ENCODE assay signal across 13 cellular contexts in genomic region chr2:85756822-85757435, GRCh38. TPM values are rescaled to one million over a fixed set of nuclear protein-coding genes. Genes with fewer than 3 reads are reported as not detected.
A peak's percentile ranks its signal among the peaks of the same experiment; 100 is the strongest.
DNase-seq lines count a peak whose midpoint lies in the region; ATAC-seq, FAIRE-seq and TF ChIP-seq lines count a peak whose summit lies in the region.
"Had no signal": no experiment of that assay in that cellular context is flagged by ENCODE, and none has a peak within 500 bp of the region (broad histone marks: within the 10 kb centered on the region; RNA-seq: fewer than 3 reads in every experiment).

No MANE protein-coding gene starts in this region.

- peak overlapping the region; percentile 39; the same call in 1 of the 2 replicates for H2BK12ac ChIP-seq in H1 (ENCODE audit: low read depth, low read length)

- H3K36me3 ChIP-seq in H1 (ENCODE audit: control insufficient read depth in 2 of 4, insufficient read depth in 4 of 4, low read length in 3 of 4) (no peaks in the 10 kb centered on the region), upper lobe of left lung (peaks cover 0 to 40% (median 11%) of the 10 kb centered on the region in 4 donors)
- no peaks in the 10 kb centered on the region for H3K36me3 ChIP-seq in naive thymus-derived CD4-positive, alpha-beta T cell (ENCODE audit: control insufficient read depth in 2 of 3, insufficient read depth in 3 of 3, low read length in 3 of 3)

- no peak overlapping the region for H3K23ac ChIP-seq in H1 (ENCODE audit: insufficient read length)

- H4K5ac ChIP-seq in H1 (ENCODE audit: insufficient read length, low read depth, low read length), result no peak overlapping the region

- H3K36me3 Mint-ChIP-seq in naive thymus-derived CD4-positive, alpha-beta T cell, result no peaks in the 10 kb centered on the region
- H3K36me3 Mint-ChIP-seq: stimulated activated effector memory CD8-positive, alpha-beta T cell treated with anti-CD3 and anti-CD28 coated beads, Interleukin-12 subunit alpha, Interleukin-12 subunit beta, amount 100 ng/mL, for 72 hours had no signal

- no peak overlapping the region for H4K91ac ChIP-seq in H1 (replicated peaks; ENCODE audit: insufficient read length, low read length)

- no peak overlapping the region for H2BK120ac ChIP-seq in H1 (replicated peaks; ENCODE audit: low read depth, low read length)

- H3K4me3 ChIP-seq in H1 (ENCODE audit: extremely low read depth in 1 of 4, insufficient read depth in 2 of 4, low read depth in 3 of 4, low read length in 4 of 4), result no peak overlapping the region
- H3K4me3 ChIP-seq in naive thymus-derived CD4-positive, alpha-beta T cell (ENCODE audit: low read length), result no peak overlapping the region
- peak overlapping the region; percentile 10 to 95 (median 78) for H3K4me3 ChIP-seq in upper lobe of left lung

- no peak for TF ChIP-seq EP300 in H1 (IDR thresholded peaks at IDR 0.05; ENCODE audit: borderline replicate concordance in 1 of 2, low read depth in 2 of 2, low read length in 2 of 2)
- no peak for TF ChIP-seq EP300 in upper lobe of left lung (IDR thresholded peaks at IDR 0.05)

- peak; percentile 10 for DNase-seq in DMS79 treated with DMSO at 0.1 percent for 48 hours (lab: John Stamatoyannopoulos, UW)
- no peak for DNase-seq in DMS79 (lab: John Stamatoyannopoulos, UW)
- DNase-seq in H1 (ENCODE audit: low read depth in 1 of 2, low spot score in 2 of 2), result no peak
- DNase-seq in naive thymus-derived CD4-positive, alpha-beta T cell, result no peak
- peak in 1 of 2 donors; percentile 69 for DNase-seq in upper lobe of left lung
- no peak for DNase-seq in GM10248 (ENCODE audit: extremely low spot score)
- no peak for DNase-seq in NCI-H1694 (lab: John Stamatoyannopoulos, UW)
- DNase-seq in GM19240 (ENCODE audit: insufficient read length, low spot score), result no peak
- DNase-seq: DND-41, endodermal cell, KG1 had no signal

- H3K18ac ChIP-seq in H1 (ENCODE audit: extremely low read depth, low read length), result no peak overlapping the region

- H2AFZ ChIP-seq in H1 (ENCODE audit: low read length), result no peak overlapping the region

- H3K4me1 ChIP-seq in H1 (replicated peaks in 1 of 4; ENCODE audit: control insufficient read depth in 3 of 4, insufficient read depth in 4 of 4, low read length in 3 of 4) (peaks cover 0 to 10% (median 8%) of the 10 kb centered on the region in 4 experiments; a peak in 5 of 7 replicates), upper lobe of left lung (peaks cover 64 to 99% (median 73%) of the 10 kb centered on the region in 4 donors)
- peaks cover 9 to 13% of the 10 kb centered on the region in 2 donors for H3K4me1 ChIP-seq in naive thymus-derived CD4-positive, alpha-beta T cell (ENCODE audit: control insufficient read depth in 2 of 2, insufficient read depth in 2 of 2, low read length in 2 of 2)

- no peak overlapping the region for H3K4ac ChIP-seq in H1 (replicated peaks; ENCODE audit: insufficient read length, low read depth, low read length)

- no peak for ATAC-seq in naive thymus-derived CD4-positive, alpha-beta T cell
- ATAC-seq in upper lobe of left lung (ENCODE audit: low FRiP score in 2 of 2), result peak in 1 of 2 donors; percentile 7
- ATAC-seq: stimulated activated effector memory CD8-positive, alpha-beta T cell treated with anti-CD3 and anti-CD28 coated beads, Interleukin-12 subunit alpha, Interleukin-12 subunit beta, amount 100 ng/mL, for 72 hours had no signal

- H4K8ac ChIP-seq in H1 (ENCODE audit: extremely low read depth, insufficient read depth, low read length), result no peak overlapping the region

- no peak overlapping the region for H3K27ac ChIP-seq in H1 (ENCODE audit: low read depth, low read length)
- H3K27ac ChIP-seq in naive thymus-derived CD4-positive, alpha-beta T cell (ENCODE audit: low read depth, low read length), result no peak overlapping the region
- H3K27ac ChIP-seq in upper lobe of left lung, result peak overlapping the region; percentile 82 to 98 (median 91)

- H3K9me3 ChIP-seq in H1 (ENCODE audit: insufficient read depth in 2 of 2, low read depth in 1 of 2, low read length in 1 of 2) (no peaks in the 10 kb centered on the region), upper lobe of left lung (no peaks in the 10 kb centered on the region)
- no peaks in the 10 kb centered on the region for H3K9me3 ChIP-seq in naive thymus-derived CD4-positive, alpha-beta T cell (ENCODE audit: control insufficient read depth in 2 of 3, low read length in 3 of 3)

- no peak overlapping the region for H3K4me2 ChIP-seq in H1 (ENCODE audit: insufficient read depth in 1 of 2, low read depth in 2 of 2, low read length in 2 of 2)

- no peak overlapping the region for H3K9ac ChIP-seq in H1 (replicated peaks in 1 of 4; ENCODE audit: extremely low read depth in 1 of 4, low read depth in 3 of 4, low read length in 3 of 4)

- H3K9me3 Mint-ChIP-seq in naive thymus-derived CD4-positive, alpha-beta T cell, result no peaks in the 10 kb centered on the region
- H3K9me3 Mint-ChIP-seq: endodermal cell; stimulated activated effector memory CD8-positive, alpha-beta T cell treated with anti-CD3 and anti-CD28 coated beads, Interleukin-12 subunit alpha, Interleukin-12 subunit beta, amount 100 ng/mL, for 72 hours had no signal

- no peak for TF ChIP-seq RAD21 in H1 (IDR thresholded peaks at IDR 0.05 in 1 of 2, conservative IDR thresholded peaks at IDR 0.05 in 1 of 2; ENCODE audit: low read depth in 2 of 2, low read length in 2 of 2)

- H3K79me2 ChIP-seq in H1 (ENCODE audit: control insufficient read depth in 1 of 2, insufficient read depth in 2 of 2, low read length in 2 of 2), result no peaks in the 10 kb centered on the region

- peaks cover 0 to 14% of the 10 kb centered on the region in 2 experiments for H4K20me1 ChIP-seq in H1 (replicated peaks in 1 of 2; ENCODE audit: control insufficient read depth in 1 of 2, insufficient read depth in 2 of 2, low read length in 2 of 2)

- H3K23me2 ChIP-seq in H1 (ENCODE audit: low read depth, low read length), result peaks cover 18% of the 10 kb centered on the region

- H2BK5ac ChIP-seq in H1 (ENCODE audit: low read depth, low read length), result no peak overlapping the region

- TF ChIP-seq CTCF in H1 (IDR thresholded peaks at IDR 0.05; ENCODE audit: control extremely low read depth in 1 of 3, insufficient read depth in 1 of 3, low read depth in 1 of 3, low read length in 3 of 3) (no peak), upper lobe of left lung (IDR thresholded peaks at IDR 0.05) (no peak), GM10248 (IDR thresholded peaks at IDR 0.05; ENCODE audit: control extremely low read depth, extremely low read depth, low read depth, missing control alignments) (no peak)

- FAIRE-seq in H1 (lab: Jason Lieb, UNC), result no peak
- FAIRE-seq: A204.1 had no signal

- no peak overlapping the region for H2BK15ac ChIP-seq in H1 (ENCODE audit: low read length)

- H3K27me3 ChIP-seq in H1 (replicated peaks in 1 of 4; ENCODE audit: control insufficient read depth in 3 of 4, extremely low read depth in 1 of 4, insufficient read depth in 3 of 4, low read length in 3 of 4) (peaks cover 36 to 56% (median 49%) of the 10 kb centered on the region in 4 experiments), upper lobe of left lung (peaks cover 0 to 13% (median 0%) of the 10 kb centered on the region in 4 donors)
- peaks cover 7 to 10% of the 10 kb centered on the region in 2 donors for H3K27me3 ChIP-seq in naive thymus-derived CD4-positive, alpha-beta T cell (ENCODE audit: control insufficient read depth in 2 of 2, insufficient read depth in 2 of 2, low read length in 2 of 2)

- POLR2A ChIA-PET in H1 (lab: Charles Lee; ENCODE audit: partially characterized antibody), result interaction anchor here (1.3 to 1.8 kb wide), 2 partner anchors 12 to 17 kb away, joined by 4 to 5 read pairs; no protein-coding TSS in a partner anchor
- POLR2A ChIA-PET in naive thymus-derived CD4-positive, alpha-beta T cell (lab: Charles Lee), result no interaction called here
- POLR2A ChIA-PET in GM10248 (lab: Yijun Ruan, JAX), result no interaction called here

- H3K4me1 Mint-ChIP-seq in naive thymus-derived CD4-positive, alpha-beta T cell, result peaks cover 5 to 19% (median 13%) of the 10 kb centered on the region in 7 donors

- no peaks in the 10 kb centered on the region for H3K79me1 ChIP-seq in H1 (ENCODE audit: low read depth, low read length)

- H3K4me3 Mint-ChIP-seq in naive thymus-derived CD4-positive, alpha-beta T cell, result peak overlapping the region in 6 of 10 donors; percentile 7 to 45 (median 14)
- H3K4me3 Mint-ChIP-seq: endodermal cell; stimulated activated effector memory CD8-positive, alpha-beta T cell treated with anti-CD3 and anti-CD28 coated beads, Interleukin-12 subunit alpha, Interleukin-12 subunit beta, amount 100 ng/mL, for 72 hours had no signal

- no peak overlapping the region for H2BK20ac ChIP-seq in H1 (ENCODE audit: low read length)

- 0 out of 2 replicates have a peak overlapping the region, but pooled peaks have one; percentile 70 for H2AK5ac ChIP-seq in H1 (ENCODE audit: low read depth, low read length)

- H3K56ac ChIP-seq in H1 (replicated peaks; ENCODE audit: insufficient read length, low read depth, low read length), result no peak overlapping the region

- peaks cover 40 to 54% (median 51%) of the 10 kb centered on the region in 5 donors for H3K27me3 Mint-ChIP-seq in naive thymus-derived CD4-positive, alpha-beta T cell

- no peak overlapping the region for H3K27ac Mint-ChIP-seq in naive thymus-derived CD4-positive, alpha-beta T cell
- H3K27ac Mint-ChIP-seq: endodermal cell; stimulated activated effector memory CD8-positive, alpha-beta T cell treated with anti-CD3 and anti-CD28 coated beads, Interleukin-12 subunit alpha, Interleukin-12 subunit beta, amount 100 ng/mL, for 72 hours had no signal

- intact Hi-C loops in naive thymus-derived CD4-positive, alpha-beta T cell (cut with micrococcal nuclease), result no loop called here

- TF ChIP-seq POLR2A in H1 (IDR thresholded peaks at IDR 0.05; ENCODE audit: control extremely low read depth in 1 of 2, low read depth in 2 of 2, low read length in 2 of 2), result no peak
- peak in 1 of 4 donors; percentile 24 for TF ChIP-seq POLR2A in upper lobe of left lung (IDR thresholded peaks at IDR 0.05)

- H3K14ac ChIP-seq in H1 (ENCODE audit: insufficient read length), result no peak overlapping the region

- WGBS in H1 (ENCODE audit: extremely low coverage in 1 of 2, insufficient coverage in 1 of 2, insufficient read length in 1 of 2, insufficient replicate concordance in 2 of 2, low coverage in 1 of 2, low lambda C conversion rate in 2 of 2, missing lambda C conversion rate in 1 of 2), 2 experiments, result 84% methylated on average over 9 of the region's 9 CpGs; no CpG with 5 or more reads in 1 of the 2 experiments
- 55 to 59% methylated on average over 8 to 9 of the region's 9 CpGs for WGBS in upper lobe of left lung, 2 donors

- CTCF ChIA-PET in H1 (lab: Charles Lee; ENCODE audit: partially characterized antibody), result interaction anchor here (1.1 to 47.8 kb wide), 3 partner anchors 2 to 57 kb away, joined by 4 to 986 read pairs (median 986); partner anchors contain the start of gene ATOH8
- CTCF ChIA-PET in naive thymus-derived CD4-positive, alpha-beta T cell (lab: Charles Lee), result no interaction called here
- CTCF ChIA-PET in GM10248 (lab: Yijun Ruan, JAX), result interaction anchor here (2.2 to 7.6 kb wide), 2 partner anchors 8 to 28 kb away, joined by 8 to 39 read pairs; no protein-coding TSS in a partner anchor

RNA-seq across cellular contexts. Expression of gene ATOH8, which starts 3.1 kb away (rescaled TPM):
- total RNA-seq in H1 (2021; fragmentation: NEBNext Ultra II Directional; extraction: Animal tissue kit (Norgen Biotek cat#: 25700)), result 0.50 and 0.54 TPM in 2 replicates
- 0.53 and 0.74 TPM in 2 replicates for polyA plus RNA-seq in H1 (2011; rRNA removed)
- polyA plus RNA-seq in H1 (2011; cell fraction: cytosol; rRNA removed), result 0.74 TPM
- 0.93 TPM for polyA plus RNA-seq in H1 (2011; cell fraction: nucleus; rRNA removed)
- polyA plus RNA-seq in H1 (2012, experiment 1 of 2), result 0.66 to 0.90 TPM (median 0.79 TPM) in 4 replicates
- polyA plus RNA-seq in H1 (2012, experiment 2 of 2), result 0.98 TPM
- 0.30 TPM for polyA plus RNA-seq in H1 (2013, experiment 1 of 2)
- 0.31 TPM for polyA plus RNA-seq in H1 (2013, experiment 2 of 2)
- polyA minus RNA-seq in H1 (2011; rRNA and poly(A)+ RNA removed), result 0.29 and 0.57 TPM in 2 replicates
- 1.2 TPM for polyA minus RNA-seq in H1 (2011; cell fraction: cytosol; rRNA and poly(A)+ RNA removed)
- 0.50 TPM for polyA minus RNA-seq in H1 (2011; cell fraction: nucleus; rRNA and poly(A)+ RNA removed)
- under 1 TPM in 2 of 5 experiments, not detected in 3; 0.42 to 0.73 TPM for total RNA-seq in naive thymus-derived CD4-positive, alpha-beta T cell
- polyA plus RNA-seq in naive thymus-derived CD4-positive, alpha-beta T cell, result not detected
- 100 to 1,000 TPM in 2 of 6 donors, 10 to 100 TPM in 4; 60.2 to 121 (median 85.1) TPM for total RNA-seq in upper lobe of left lung

Comparison
In these comparisons a context has a peak if more than half of its experiments do, and no peak if none do; other contexts are left out.
1. H3K27ac ChIP-seq: peak in upper lobe of left lung (4 of 4); none in H1 (single experiment) and naive thymus-derived CD4-positive, alpha-beta T cell (single experiment).
2. H3K4me3 ChIP-seq: peak in upper lobe of left lung (4 of 4); none in H1 (0 of 4) and naive thymus-derived CD4-positive, alpha-beta T cell (single experiment).
3. RNA of gene ATOH8, which starts 3.1 kb away (total RNA-seq): 60.2 to 121 TPM in upper lobe of left lung; 0.50 to 0.54 TPM in H1 and 0.42 to 0.73 TPM in naive thymus-derived CD4-positive, alpha-beta T cell; every median in the first group is over 10 times any median in the second.